ENCODE assay signal across 1 cellular context in the genomic region with DNA sequence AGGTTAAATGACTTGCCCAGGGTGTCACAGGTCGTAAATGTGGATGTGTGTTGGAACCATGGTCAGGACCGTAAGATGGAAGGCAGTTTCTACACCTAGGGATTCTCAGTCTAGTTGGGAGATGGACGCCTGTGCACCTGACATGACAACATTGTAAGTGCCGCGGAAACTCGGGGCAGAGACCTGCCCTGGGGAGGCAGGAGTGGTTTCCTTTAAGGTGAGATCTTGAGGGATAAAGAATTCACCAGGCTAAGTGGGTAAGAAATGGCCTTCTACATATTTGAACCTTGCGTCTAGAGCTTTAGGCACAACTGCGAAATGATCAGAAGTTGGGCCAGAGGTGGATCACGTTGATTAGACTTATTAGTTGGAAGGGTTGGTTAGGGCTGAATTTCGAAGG.
TF ChIP-seq lines count a peak whose summit lies in the region.

No MANE protein-coding gene starts in this region.

TF ChIP-seq in GM23338, 12 proteins besides CTCF, POLR2A, EP300 and RAD21 (continued from another document):
- TF ChIP-seq, protein P1, sequence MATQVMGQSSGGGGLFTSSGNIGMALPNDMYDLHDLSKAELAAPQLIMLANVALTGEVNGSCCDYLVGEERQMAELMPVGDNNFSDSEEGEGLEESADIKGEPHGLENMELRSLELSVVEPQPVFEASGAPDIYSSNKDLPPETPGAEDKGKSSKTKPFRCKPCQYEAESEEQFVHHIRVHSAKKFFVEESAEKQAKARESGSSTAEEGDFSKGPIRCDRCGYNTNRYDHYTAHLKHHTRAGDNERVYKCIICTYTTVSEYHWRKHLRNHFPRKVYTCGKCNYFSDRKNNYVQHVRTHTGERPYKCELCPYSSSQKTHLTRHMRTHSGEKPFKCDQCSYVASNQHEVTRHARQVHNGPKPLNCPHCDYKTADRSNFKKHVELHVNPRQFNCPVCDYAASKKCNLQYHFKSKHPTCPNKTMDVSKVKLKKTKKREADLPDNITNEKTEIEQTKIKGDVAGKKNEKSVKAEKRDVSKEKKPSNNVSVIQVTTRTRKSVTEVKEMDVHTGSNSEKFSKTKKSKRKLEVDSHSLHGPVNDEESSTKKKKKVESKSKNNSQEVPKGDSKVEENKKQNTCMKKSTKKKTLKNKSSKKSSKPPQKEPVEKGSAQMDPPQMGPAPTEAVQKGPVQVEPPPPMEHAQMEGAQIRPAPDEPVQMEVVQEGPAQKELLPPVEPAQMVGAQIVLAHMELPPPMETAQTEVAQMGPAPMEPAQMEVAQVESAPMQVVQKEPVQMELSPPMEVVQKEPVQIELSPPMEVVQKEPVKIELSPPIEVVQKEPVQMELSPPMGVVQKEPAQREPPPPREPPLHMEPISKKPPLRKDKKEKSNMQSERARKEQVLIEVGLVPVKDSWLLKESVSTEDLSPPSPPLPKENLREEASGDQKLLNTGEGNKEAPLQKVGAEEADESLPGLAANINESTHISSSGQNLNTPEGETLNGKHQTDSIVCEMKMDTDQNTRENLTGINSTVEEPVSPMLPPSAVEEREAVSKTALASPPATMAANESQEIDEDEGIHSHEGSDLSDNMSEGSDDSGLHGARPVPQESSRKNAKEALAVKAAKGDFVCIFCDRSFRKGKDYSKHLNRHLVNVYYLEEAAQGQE (IDR thresholded peaks at IDR 0.05; ENCODE audit: unreplicated experiment): no peak
- no peak for TF ChIP-seq EZH2 (IDR thresholded peaks at IDR 0.05; ENCODE audit: low read depth, unreplicated experiment)
- no peak for TF ChIP-seq NANOG (IDR thresholded peaks at IDR 0.05; ENCODE audit: borderline replicate concordance)
- no peak for TF ChIP-seq ZNF114 (CRISPR knock-in tag; IDR thresholded peaks at IDR 0.05)
- TF ChIP-seq POLR2AphosphoS5 (IDR thresholded peaks at IDR 0.05; ENCODE audit: low read depth): no peak
- TF ChIP-seq STAT1 (IDR thresholded peaks at IDR 0.05; ENCODE audit: unreplicated experiment): no peak
- TF ChIP-seq, protein P2, sequence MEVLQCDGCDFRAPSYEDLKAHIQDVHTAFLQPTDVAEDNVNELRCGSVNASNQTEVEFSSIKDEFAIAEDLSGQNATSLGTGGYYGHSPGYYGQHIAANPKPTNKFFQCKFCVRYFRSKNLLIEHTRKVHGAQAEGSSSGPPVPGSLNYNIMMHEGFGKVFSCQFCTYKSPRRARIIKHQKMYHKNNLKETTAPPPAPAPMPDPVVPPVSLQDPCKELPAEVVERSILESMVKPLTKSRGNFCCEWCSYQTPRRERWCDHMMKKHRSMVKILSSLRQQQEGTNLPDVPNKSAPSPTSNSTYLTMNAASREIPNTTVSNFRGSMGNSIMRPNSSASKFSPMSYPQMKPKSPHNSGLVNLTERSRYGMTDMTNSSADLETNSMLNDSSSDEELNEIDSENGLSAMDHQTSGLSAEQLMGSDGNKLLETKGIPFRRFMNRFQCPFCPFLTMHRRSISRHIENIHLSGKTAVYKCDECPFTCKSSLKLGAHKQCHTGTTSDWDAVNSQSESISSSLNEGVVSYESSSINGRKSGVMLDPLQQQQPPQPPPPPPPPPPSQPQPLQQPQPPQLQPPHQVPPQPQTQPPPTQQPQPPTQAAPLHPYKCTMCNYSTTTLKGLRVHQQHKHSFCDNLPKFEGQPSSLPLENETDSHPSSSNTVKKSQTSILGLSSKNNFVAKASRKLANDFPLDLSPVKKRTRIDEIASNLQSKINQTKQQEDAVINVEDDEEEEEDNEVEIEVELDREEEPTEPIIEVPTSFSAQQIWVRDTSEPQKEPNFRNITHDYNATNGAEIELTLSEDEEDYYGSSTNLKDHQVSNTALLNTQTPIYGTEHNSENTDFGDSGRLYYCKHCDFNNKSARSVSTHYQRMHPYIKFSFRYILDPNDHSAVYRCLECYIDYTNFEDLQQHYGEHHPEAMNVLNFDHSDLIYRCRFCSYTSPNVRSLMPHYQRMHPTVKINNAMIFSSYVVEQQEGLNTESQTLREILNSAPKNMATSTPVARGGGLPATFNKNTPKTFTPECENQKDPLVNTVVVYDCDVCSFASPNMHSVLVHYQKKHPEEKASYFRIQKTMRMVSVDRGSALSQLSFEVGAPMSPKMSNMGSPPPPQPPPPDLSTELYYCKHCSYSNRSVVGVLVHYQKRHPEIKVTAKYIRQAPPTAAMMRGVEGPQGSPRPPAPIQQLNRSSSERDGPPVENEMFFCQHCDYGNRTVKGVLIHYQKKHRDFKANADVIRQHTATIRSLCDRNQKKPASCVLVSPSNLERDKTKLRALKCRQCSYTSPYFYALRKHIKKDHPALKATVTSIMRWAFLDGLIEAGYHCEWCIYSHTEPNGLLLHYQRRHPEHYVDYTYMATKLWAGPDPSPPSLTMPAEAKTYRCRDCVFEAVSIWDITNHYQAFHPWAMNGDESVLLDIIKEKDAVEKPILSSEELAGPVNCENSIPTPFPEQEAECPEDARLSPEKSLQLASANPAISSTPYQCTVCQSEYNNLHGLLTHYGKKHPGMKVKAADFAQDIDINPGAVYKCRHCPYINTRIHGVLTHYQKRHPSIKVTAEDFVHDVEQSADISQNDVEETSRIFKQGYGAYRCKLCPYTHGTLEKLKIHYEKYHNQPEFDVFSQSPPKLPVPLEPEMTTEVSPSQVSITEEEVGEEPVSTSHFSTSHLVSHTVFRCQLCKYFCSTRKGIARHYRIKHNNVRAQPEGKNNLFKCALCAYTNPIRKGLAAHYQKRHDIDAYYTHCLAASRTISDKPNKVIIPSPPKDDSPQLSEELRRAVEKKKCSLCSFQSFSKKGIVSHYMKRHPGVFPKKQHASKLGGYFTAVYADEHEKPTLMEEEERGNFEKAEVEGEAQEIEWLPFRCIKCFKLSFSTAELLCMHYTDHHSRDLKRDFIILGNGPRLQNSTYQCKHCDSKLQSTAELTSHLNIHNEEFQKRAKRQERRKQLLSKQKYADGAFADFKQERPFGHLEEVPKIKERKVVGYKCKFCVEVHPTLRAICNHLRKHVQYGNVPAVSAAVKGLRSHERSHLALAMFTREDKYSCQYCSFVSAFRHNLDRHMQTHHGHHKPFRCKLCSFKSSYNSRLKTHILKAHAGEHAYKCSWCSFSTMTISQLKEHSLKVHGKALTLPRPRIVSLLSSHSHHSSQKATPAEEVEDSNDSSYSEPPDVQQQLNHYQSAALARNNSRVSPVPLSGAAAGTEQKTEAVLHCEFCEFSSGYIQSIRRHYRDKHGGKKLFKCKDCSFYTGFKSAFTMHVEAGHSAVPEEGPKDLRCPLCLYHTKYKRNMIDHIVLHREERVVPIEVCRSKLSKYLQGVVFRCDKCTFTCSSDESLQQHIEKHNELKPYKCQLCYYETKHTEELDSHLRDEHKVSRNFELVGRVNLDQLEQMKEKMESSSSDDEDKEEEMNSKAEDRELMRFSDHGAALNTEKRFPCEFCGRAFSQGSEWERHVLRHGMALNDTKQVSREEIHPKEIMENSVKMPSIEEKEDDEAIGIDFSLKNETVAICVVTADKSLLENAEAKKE (CRISPR knock-in tag; IDR thresholded peaks at IDR 0.05): no peak
